11 cellular contexts compared by ENCODE assay signal in the genomic region with DNA sequence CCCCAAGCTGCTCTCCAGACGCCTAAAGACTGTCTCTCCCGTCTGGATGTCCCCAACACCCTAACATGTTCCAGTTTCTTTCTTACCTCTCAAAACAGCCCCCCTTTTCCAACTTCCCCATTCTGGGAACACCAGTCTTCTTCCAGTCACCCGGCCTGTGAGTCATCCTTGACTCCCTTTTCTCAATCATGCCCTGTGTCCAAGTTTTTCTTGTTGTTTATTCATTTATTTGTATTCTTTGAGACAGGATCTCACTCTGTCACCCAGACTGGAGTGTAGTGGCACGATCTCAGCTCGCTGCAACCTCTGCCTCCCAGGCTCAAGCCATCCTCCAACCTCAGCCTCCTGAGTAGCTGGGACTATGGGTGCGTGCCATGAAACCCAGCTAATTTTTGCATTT. TPM values are rescaled to one million over a fixed set of nuclear protein-coding genes. Genes with fewer than 3 reads are reported as not detected.
DNase-seq lines count a peak whose midpoint lies in the region; ATAC-seq, FAIRE-seq and TF ChIP-seq lines count a peak whose summit lies in the region.
"Had no signal": no experiment of that assay in that cellular context is flagged by ENCODE, and none has a peak within 500 bp of the region (broad histone marks: within the 10 kb centered on the region; RNA-seq: fewer than 3 reads in every experiment).

No MANE protein-coding gene starts in this region.

- TF ChIP-seq POLR2A in H54 (IDR thresholded peaks at IDR 0.05; ENCODE audit: low read depth, low read length) = no peak

- peaks cover 18% of the 10 kb centered on the region for H3K36me3 Mint-ChIP-seq in stimulated activated memory B cell treated with anti-CD40 and anti-IgM and Interleukin-4, amounts not matched to agents 10 μg/mL and 1 μg/mL and 100 μg/mL, for 72 hours
- peaks cover 8% of the 10 kb centered on the region for H3K36me3 Mint-ChIP-seq in progenitor cell of endocrine pancreas (ENCODE audit: insufficient read depth)

- no peaks in the 10 kb centered on the region for H3K27me3 Mint-ChIP-seq in stimulated activated memory B cell treated with anti-CD40 and anti-IgM and Interleukin-4, amounts not matched to agents 10 μg/mL and 1 μg/mL and 100 μg/mL, for 72 hours
- H3K27me3 Mint-ChIP-seq in progenitor cell of endocrine pancreas = peaks cover 3% of the 10 kb centered on the region

- intact Hi-C loops in left cardiac atrium (cut with DNase I) (no loop called here), ascending aorta (cut with DNase I) (no loop called here)

- no peaks in the 10 kb centered on the region for H3K36me3 ChIP-seq in ascending aorta

- TF ChIP-seq CTCF in ascending aorta (IDR thresholded peaks at IDR 0.05) = no peak
- no peak for TF ChIP-seq CTCF in progenitor cell of endocrine pancreas (IDR thresholded peaks at IDR 0.05; ENCODE audit: unreplicated experiment)

- peak; percentile 20 for FAIRE-seq in H54 (lab: Jason Lieb, UNC)

- ATAC-seq in left cardiac atrium = peak; percentile 8 to 76
- ATAC-seq in stimulated activated memory B cell treated with anti-CD40 and anti-IgM and Interleukin-4, amounts not matched to agents 10 μg/mL and 1 μg/mL and 100 μg/mL, for 72 hours = no peak

- H3K9me3 Mint-ChIP-seq in stimulated activated memory B cell treated with anti-CD40 and anti-IgM and Interleukin-4, amounts not matched to agents 10 μg/mL and 1 μg/mL and 100 μg/mL, for 72 hours = no peaks in the 10 kb centered on the region
- H3K9me3 Mint-ChIP-seq in progenitor cell of endocrine pancreas (ENCODE audit: low read depth) = no peaks in the 10 kb centered on the region
- H3K9me3 Mint-ChIP-seq: activated T-helper 1 cell treated with anti-CD3 and anti-CD28 coated beads, Interleukin-12 subunit alpha, Interleukin-12 subunit beta, Interleukin-2, Interleukin-4 antibody, amounts not matched to agents 30 ng/mL and 10 ng/mL and 1 ng/mL, durations not matched to agents 14 hours and 24 hours and 36 hours had no signal

- in situ Hi-C loops in SK-MEL-5 (cut with HindIII; ENCODE audit: low pct_unique_long_range_greater_than_20kb, low sequenced_read_pairs) = no loop called here

- H3K9me3 ChIP-seq in ascending aorta = no peaks in the 10 kb centered on the region

- H3K27ac Mint-ChIP-seq in stimulated activated memory B cell treated with anti-CD40 and anti-IgM and Interleukin-4, amounts not matched to agents 10 μg/mL and 1 μg/mL and 100 μg/mL, for 72 hours = peak overlapping the region; percentile 61
- no peak overlapping the region for H3K27ac Mint-ChIP-seq in progenitor cell of endocrine pancreas

- no peak overlapping the region for H3K4me3 ChIP-seq in ascending aorta

- peaks cover 51% of the 10 kb centered on the region for H3K4me1 Mint-ChIP-seq in stimulated activated memory B cell treated with anti-CD40 and anti-IgM and Interleukin-4, amounts not matched to agents 10 μg/mL and 1 μg/mL and 100 μg/mL, for 72 hours
- no peaks in the 10 kb centered on the region for H3K4me1 Mint-ChIP-seq in progenitor cell of endocrine pancreas (ENCODE audit: low read depth)

- no peak overlapping the region for H3K27ac ChIP-seq in ascending aorta

- DNase-seq in H54 (ENCODE audit: insufficient read length, low spot score) (peak; percentile 76), SK-MEL-5 (ENCODE audit: low read depth, low spot score) (peak; percentile 76), left cardiac atrium (peak; percentile 34), ascending aorta (ENCODE audit: low spot score in 2 of 2) (no peak), progenitor cell of endocrine pancreas (ENCODE audit: low spot score, unreplicated experiment) (no peak), NOMO-1 treated with dmso at 0.1 percent for 144 hours (lab: John Stamatoyannopoulos, UW; ENCODE audit: unreplicated experiment) (no peak)
- DNase-seq: DMS53; effector CD4-positive, alpha-beta T cell; NCI-H446 treated with DMSO at 0.1 percent for 48 hours had no signal

- no peak overlapping the region for H3K4me3 Mint-ChIP-seq in stimulated activated memory B cell treated with anti-CD40 and anti-IgM and Interleukin-4, amounts not matched to agents 10 μg/mL and 1 μg/mL and 100 μg/mL, for 72 hours
- H3K4me3 Mint-ChIP-seq in progenitor cell of endocrine pancreas (ENCODE audit: low read depth) = no peak overlapping the region
- H3K4me3 Mint-ChIP-seq: activated T-helper 1 cell treated with anti-CD3 and anti-CD28 coated beads, Interleukin-12 subunit alpha, Interleukin-12 subunit beta, Interleukin-2, Interleukin-4 antibody, amounts not matched to agents 30 ng/mL and 10 ng/mL and 1 ng/mL, durations not matched to agents 14 hours and 24 hours and 36 hours had no signal

- H3K4me1 ChIP-seq in ascending aorta = no peaks in the 10 kb centered on the region

- H3K27me3 ChIP-seq in ascending aorta = no peaks in the 10 kb centered on the region

RNA-seq across cellular contexts. Expression of gene SNX10, which starts 15.6 kb away (rescaled TPM):
- 203 and 210 TPM in 2 replicates for total RNA-seq in SK-MEL-5 (2014; rRNA removed; shearing (Covaris generic))
- 190 and 243 TPM in 2 replicates for polyA plus RNA-seq in SK-MEL-5 (2015; cell fraction: cytosol; rRNA removed)
- polyA plus RNA-seq in SK-MEL-5 (2015; cell fraction: nucleus; rRNA removed) = 103 and 134 TPM in 2 replicates
- 1 to 10 TPM; 5.7 to 7.1 TPM for total RNA-seq in left cardiac atrium
- total RNA-seq in ascending aorta = 3.5 TPM
- total RNA-seq in progenitor cell of endocrine pancreas = 9.2 and 10.0 TPM in 2 replicates

Comparison
In these comparisons a context has a peak if more than half of its experiments do, and no peak if none do; other contexts are left out.
1. DNase-seq: peak in H54 (single experiment), SK-MEL-5 (single experiment) and left cardiac atrium (single experiment); none in ascending aorta (0 of 2), progenitor cell of endocrine pancreas (single experiment) and NOMO-1 treated with dmso at 0.1 percent for 144 hours (single experiment).
2. RNA of gene SNX10, which starts 15.6 kb away (total RNA-seq): 203 to 210 TPM in SK-MEL-5; 9.2 to 10.0 TPM in progenitor cell of endocrine pancreas, 5.7 to 7.1 TPM in left cardiac atrium and 3.5 TPM in ascending aorta (single experiment); every median in the first group is over 10 times any median in the second.